21 cellular contexts compared by ENCODE assay signal in genomic region chr11:1481861-1482441, GRCh38. TPM values are rescaled to one million over a fixed set of nuclear protein-coding genes. Genes with fewer than 3 reads are reported as not detected.
DNase-seq lines count a peak whose midpoint lies in the region; ATAC-seq, FAIRE-seq and TF ChIP-seq lines count a peak whose summit lies in the region.
"Had no signal": no experiment of that assay in that cellular context is flagged by ENCODE, and none has a peak within 500 bp of the region (broad histone marks: within the 10 kb centered on the region; RNA-seq: fewer than 3 reads in every experiment).

No MANE protein-coding gene starts in this region.

- H3K9me3 ChIP-seq in right lobe of liver (no peaks in the 10 kb centered on the region), HepG2 (ENCODE audit: low read length) (no peaks in the 10 kb centered on the region), right cardiac atrium (ENCODE audit: control insufficient read depth, low read length) (no peaks in the 10 kb centered on the region), gastrocnemius medialis (no peaks in the 10 kb centered on the region), vagina (no peaks in the 10 kb centered on the region)

- TF ChIP-seq CTCF in right lobe of liver (IDR thresholded peaks at IDR 0.05) = no peak
- TF ChIP-seq CTCF in HepG2 (CRISPR knock-in tag; IDR thresholded peaks at IDR 0.05) = no peak
- no peak for TF ChIP-seq CTCF in gastrocnemius medialis (IDR thresholded peaks at IDR 0.05 in 4 of 5, conservative IDR thresholded peaks at IDR 0.05 in 1 of 5)
- TF ChIP-seq CTCF in vagina (IDR thresholded peaks at IDR 0.05) = no peak

- peak in 2 of 4 donors; percentile 3 for ATAC-seq in right lobe of liver
- ATAC-seq in HepG2 = no peak; the same call in 1 of the 3 replicates
- ATAC-seq in right cardiac atrium = no peak
- no peak for ATAC-seq in gastrocnemius medialis
- no peak for ATAC-seq in HG02870 (IDR thresholded peaks at IDR 0.05; ENCODE audit: unreplicated experiment)
- ATAC-seq: foreskin keratinocyte had no signal

- H3K27ac ChIP-seq in right lobe of liver = no peak overlapping the region
- H3K27ac ChIP-seq in HepG2 (ENCODE audit: extremely low read length, insufficient read depth, low read length) = no peak overlapping the region
- H3K27ac ChIP-seq in right cardiac atrium (ENCODE audit: low read length) = no peak overlapping the region
- H3K27ac ChIP-seq in gastrocnemius medialis = peak overlapping the region; percentile 55 to 80 (median 62)
- H3K27ac ChIP-seq in vagina = peak overlapping the region; percentile 78
- H3K27ac ChIP-seq: C4-2B, foreskin keratinocyte, VCaP had no signal

- intact Hi-C loops in right lobe of liver (cut with DNase I) = no loop called here
- intact Hi-C loops in HepG2 (cut with micrococcal nuclease; ENCODE audit: unreplicated experiment) = no loop called here
- intact Hi-C loops in right cardiac atrium (cut with DNase I) = no loop called here
- intact Hi-C loops in gastrocnemius medialis (cut with DNase I; ENCODE audit: low total_unique reads) = no loop called here
- intact Hi-C loops in vagina (cut with DNase I) = no loop called here

- in situ Hi-C loops in HepG2 (cut with HindIII; ENCODE audit: extremely low pct_ligation_motif_present, low pct_unique_long_range_greater_than_20kb) = no loop called here
- in situ Hi-C loops in gastrocnemius medialis (cut with MboI; ENCODE audit: low sequenced_read_pairs in 4 of 4) = no loop called here

- no CpG with 5 or more reads among the region's 16 CpGs for WGBS in right lobe of liver (ENCODE audit: insufficient coverage, low coverage, low lambda C conversion rate, missing lambda C conversion rate)
- WGBS in HepG2 (ENCODE audit: low lambda C conversion rate) = 95% methylated on average over 4 of the region's 16 CpGs
- 93% methylated on average over 16 of the region's 16 CpGs for WGBS in right cardiac atrium

- no TSS peak for BruUV-seq in HepG2 (replicated peaks; lab: Mats Ljungman, UMichigan)

- no peak overlapping the region for H3K4me2 ChIP-seq in HepG2 (ENCODE audit: low read depth, low read length)

- H3K4me3 ChIP-seq in right lobe of liver (no peak overlapping the region), HepG2 (replicated peaks in 1 of 3; ENCODE audit: insufficient read depth in 1 of 3, low read depth in 2 of 3, low read length in 3 of 3) (no peak overlapping the region), right cardiac atrium (ENCODE audit: low read length) (no peak overlapping the region), gastrocnemius medialis (peak overlapping the region in 1 of 4 donors; percentile 8), vagina (no peak overlapping the region)

- H4K20me1 ChIP-seq in HepG2 (ENCODE audit: insufficient read depth, low read length) = peaks cover 5% of the 10 kb centered on the region; the same call in 1 of the 2 replicates

- H3K27me3 ChIP-seq in right lobe of liver (no peaks in the 10 kb centered on the region), HepG2 (ENCODE audit: control insufficient read depth in 1 of 2, insufficient read depth in 2 of 2, low read length in 2 of 2) (no peaks in the 10 kb centered on the region), right cardiac atrium (ENCODE audit: control insufficient read depth, insufficient read depth) (no peaks in the 10 kb centered on the region), gastrocnemius medialis (no peaks in the 10 kb centered on the region), vagina (no peaks in the 10 kb centered on the region)
- H3K27me3 ChIP-seq: foreskin keratinocyte had no signal

- TF ChIP-seq RAD21 in HepG2 (CRISPR knock-in tag; IDR thresholded peaks at IDR 0.05) = no peak

- DNase-seq in right lobe of liver (peak in 2 of 3 donors; percentile 22 to 45), HepG2 (ENCODE audit: low spot score) (no peak), right cardiac atrium (peak; percentile 10 to 45 (median 37)), gastrocnemius medialis (peak in 1 of 2 donors; percentile 7), vagina (ENCODE audit: extremely low spot score in 2 of 2) (no peak), cortex of kidney (lab: John Stamatoyannopoulos, UW) (no peak), D341Med (ENCODE audit: low spot score) (no peak)
- DNase-seq: activated CD4-positive, alpha-beta memory T cell treated with anti-CD3 and anti-CD28 coated beads, Interleukin-2, amount 10 ng/mL, durations not matched to agents 7 days and 5 days; activated naive CD4-positive, alpha-beta T cell treated with anti-CD3 and anti-CD28 coated beads, Interleukin-2, amount 50 U/mL, for 16 hours; activated T-cell treated with anti-CD3 and anti-CD28 coated beads, Interleukin-2, amount 50 U/mL, for 1 hour; DMS153; foreskin keratinocyte; NCI-H446; SHP77 treated with DMSO at 0.1 percent for 48 hours; small intestine; stimulated activated CD8-positive, alpha-beta memory T cell treated with anti-CD3 and anti-CD28 coated beads, Interleukin-4, amount 100 ng/mL, for 48 hours; T-helper 1 cell had no signal

- no peak overlapping the region for H2AFZ ChIP-seq in HepG2 (ENCODE audit: low read length)

- no peak for TF ChIP-seq POLR2A in right lobe of liver (IDR thresholded peaks at IDR 0.05)
- no peak for TF ChIP-seq POLR2A in HepG2 (IDR thresholded peaks at IDR 0.05; ENCODE audit: insufficient read depth in 1 of 2, low read depth in 2 of 2, low read length in 2 of 2)
- no peak for TF ChIP-seq POLR2A in gastrocnemius medialis (IDR thresholded peaks at IDR 0.05)
- TF ChIP-seq POLR2A in vagina (IDR thresholded peaks at IDR 0.05) = no peak

- POLR2A ChIA-PET in HepG2 (lab: Yijun Ruan, JAX) = no interaction called here

- H3K36me3 ChIP-seq in right lobe of liver (peaks cover 0 to 11% (median 4%) of the 10 kb centered on the region in 4 donors), HepG2 (replicated peaks in 1 of 2; ENCODE audit: control insufficient read depth in 1 of 2, insufficient read depth in 2 of 2, low read length in 2 of 2) (peaks cover 14 to 20% of the 10 kb centered on the region in 2 experiments; a peak in 4 of 5 replicates), gastrocnemius medialis (peaks cover 0 to 32% of the 10 kb centered on the region in 2 donors), vagina (peaks cover 0 to 23% of the 10 kb centered on the region in 2 donors)

- CTCF ChIA-PET in HepG2 (lab: Yijun Ruan, JAX; ENCODE audit: low intra/inter-chr PET ratio, low total read pairs) = no interaction called here

- no peak for FAIRE-seq in HepG2 (lab: Jason Lieb, UNC)
- FAIRE-seq: endothelial cell of umbilical vein, small intestine had no signal

- no peaks in the 10 kb centered on the region for H3K79me2 ChIP-seq in HepG2 (ENCODE audit: insufficient read depth, low read length)

- no peak for TF ChIP-seq EP300 in HepG2 (IDR thresholded peaks at IDR 0.05; ENCODE audit: low read depth in 2 of 2, low read length in 2 of 2)
- TF ChIP-seq EP300 in HepG2 (CRISPR knock-in tag; IDR thresholded peaks at IDR 0.05; ENCODE audit: borderline replicate concordance) = no peak

- H3K4me1 ChIP-seq in right lobe of liver (peaks cover 0 to 2% (median 0%) of the 10 kb centered on the region in 4 donors), HepG2 (ENCODE audit: insufficient read depth, low read length) (no peaks in the 10 kb centered on the region), right cardiac atrium (ENCODE audit: control insufficient read depth, insufficient read depth, low read length) (peaks cover 15% of the 10 kb centered on the region), gastrocnemius medialis (peaks cover 49 to 65% of the 10 kb centered on the region in 2 donors), vagina (peaks cover 45% of the 10 kb centered on the region)
- H3K4me1 ChIP-seq: foreskin keratinocyte had no signal

- H3K9ac ChIP-seq in HepG2 (ENCODE audit: insufficient read depth, low read depth, low read length) = no peak overlapping the region

TF ChIP-seq in HepG2, 621 proteins besides CTCF, POLR2A, EP300 and RAD21 (continues in another document):
- no peak for TF ChIP-seq NFE2 (CRISPR knock-in tag; IDR thresholded peaks at IDR 0.05)

RNA-seq across cellular contexts. Expression of gene MOB2, which starts 4.6 kb away (rescaled TPM):
- 10 to 100 TPM in 5 of 6 experiments, 1 to 10 TPM in 1; 8.5 to 17.0 (median 14.1) TPM for total RNA-seq in right lobe of liver
- total RNA-seq in HepG2 (2016; rRNA removed; fragmentation: Illumina TruSeq; extraction: Trizol) = 21.8 and 22.3 TPM in 2 replicates
- 10.4 and 12.3 TPM in 2 replicates for total RNA-seq in HepG2 (2016; cell fraction: cytosol; rRNA removed; fragmentation: Illumina TruSeq; extraction: Trizol; ENCODE audit: low read depth)
- 21.2 and 23.8 TPM in 2 replicates for total RNA-seq in HepG2 (2016; cell fraction: insoluble cytoplasmic fraction; rRNA removed; fragmentation: Illumina TruSeq; extraction: Trizol)
- 16.9 and 20.1 TPM in 2 replicates for total RNA-seq in HepG2 (2016; cell fraction: membrane; rRNA removed; fragmentation: Illumina TruSeq; extraction: Trizol)
- 12.2 and 12.9 TPM in 2 replicates for total RNA-seq in HepG2 (2016; cell fraction: nucleus; rRNA removed; fragmentation: Illumina TruSeq; extraction: Trizol)
- 27.7 and 37.6 TPM in 2 replicates for polyA plus RNA-seq in HepG2 (2011; rRNA removed)
- polyA plus RNA-seq in HepG2 (2011; cell fraction: cytosol; rRNA removed) = 24.6 and 33.1 TPM in 2 replicates
- polyA plus RNA-seq in HepG2 (2011; cell fraction: nucleus; rRNA removed) = 72.4 and 74.8 TPM in 2 replicates
- polyA plus RNA-seq in HepG2 (2012) = 15.8 and 25.3 TPM in 2 replicates
- polyA plus RNA-seq in HepG2 (2016; cell fraction: cytosol; fragmentation: Illumina TruSeq; extraction: Trizol; ENCODE audit: low read depth) = 8.6 and 10.0 TPM in 2 replicates
- 23.8 and 24.4 TPM in 2 replicates for polyA plus RNA-seq in HepG2 (2016; cell fraction: insoluble cytoplasmic fraction; fragmentation: Illumina TruSeq; extraction: Trizol; ENCODE audit: low read depth)
- polyA plus RNA-seq in HepG2 (2016; cell fraction: membrane; fragmentation: Illumina TruSeq; extraction: Trizol; ENCODE audit: low read depth) = 15.0 and 16.7 TPM in 2 replicates
- 23.4 and 24.8 TPM in 2 replicates for polyA plus RNA-seq in HepG2 (2016; cell fraction: nucleus; fragmentation: Illumina TruSeq; extraction: Trizol; ENCODE audit: insufficient read depth, low read depth)
- polyA minus RNA-seq in HepG2 (2011; rRNA and poly(A)+ RNA removed; ENCODE audit: low replicate concordance) = 21.3 and 36.0 TPM in 2 replicates
- 7.4 and 16.7 TPM in 2 replicates for polyA minus RNA-seq in HepG2 (2011; cell fraction: cytosol; rRNA and poly(A)+ RNA removed)
- polyA minus RNA-seq in HepG2 (2011; cell fraction: nucleus; rRNA and poly(A)+ RNA removed) = 8.7 and 9.8 TPM in 2 replicates
- 10 to 100 TPM; 35.0 to 45.0 (median 42.0) TPM for total RNA-seq in right cardiac atrium
- 40.0 TPM for polyA plus RNA-seq in right cardiac atrium
- 10 to 100 TPM; 21.1 to 71.5 (median 48.3) TPM for total RNA-seq in gastrocnemius medialis
- 34.1 TPM for total RNA-seq in vagina

Comparison
In these comparisons a context has a peak if more than half of its experiments do, and no peak if none do; other contexts are left out.
1. DNase-seq: peak in right lobe of liver (2 of 3) and right cardiac atrium (3 of 3); none in HepG2 (single experiment), vagina (0 of 2), cortex of kidney (single experiment) and D341Med (single experiment).
2. H3K27ac ChIP-seq: peak in gastrocnemius medialis (4 of 4) and vagina (single experiment); none in right lobe of liver (0 of 3), HepG2 (single experiment) and right cardiac atrium (single experiment).